1 cellular context compared by ENCODE assay signal in genomic region chr5:87074072-87074471, GRCh38.
TF ChIP-seq lines count a peak whose summit lies in the region.

No MANE protein-coding gene starts in this region.

TF ChIP-seq in IMR-90, 13 proteins besides CTCF, POLR2A, EP300 and RAD21:
- TF ChIP-seq CEBPB (IDR thresholded peaks at IDR 0.05; ENCODE audit: low read depth, low read length) = 0 out of 2 replicates have a peak, but pooled peaks have one; percentile 10
- no peak for TF ChIP-seq USF2 (IDR thresholded peaks at IDR 0.05; ENCODE audit: low read depth, low read length)
- TF ChIP-seq BHLHE40 (IDR thresholded peaks at IDR 0.05; ENCODE audit: low read depth, low read length) = no peak
- TF ChIP-seq ELK1 (IDR thresholded peaks at IDR 0.05; ENCODE audit: borderline replicate concordance, low read depth, low read length) = no peak
- no peak for TF ChIP-seq RFX5 (IDR thresholded peaks at IDR 0.05; ENCODE audit: low read depth, low read length)
- TF ChIP-seq SMC3 (IDR thresholded peaks at IDR 0.05; ENCODE audit: low read depth, low read length) = no peak
- no peak for TF ChIP-seq NFE2L2 (IDR thresholded peaks at IDR 0.05; ENCODE audit: low read depth, low read length)
- no peak for TF ChIP-seq RCOR1 (IDR thresholded peaks at IDR 0.05; ENCODE audit: insufficient replicate concordance, low read length)
TF ChIP-seq in IMR-90: peak in this region for 1.
